34 cellular contexts compared by ENCODE assay signal in genomic region chr17:82800885-82801284, GRCh38. TPM values are rescaled to one million over a fixed set of nuclear protein-coding genes. Genes with fewer than 3 reads are reported as not detected.
"Had no signal": no experiment of that assay in that cellular context is flagged by ENCODE, and none has a peak within 500 bp of the region (broad histone marks: within the 10 kb centered on the region; RNA-seq: fewer than 3 reads in every experiment).

No MANE protein-coding gene starts in this region.

- DNase-seq: activated CD4-positive, alpha-beta memory T cell treated with anti-CD3 and anti-CD28 coated beads, Interleukin-2, amount 10 ng/mL, durations not matched to agents 7 days and 5 days; activated CD4-positive, alpha-beta T cell treated with anti-CD3 and anti-CD28 coated beads for 1 hour; activated CD4-positive, alpha-beta T cell treated with anti-CD3 and anti-CD28 coated beads for 48 hours; activated CD4-positive, CD25-positive, alpha-beta regulatory T cell; activated CD8-positive, alpha-beta memory T cell treated with anti-CD3 and anti-CD28 coated beads for 24 hours; activated CD8-positive, alpha-beta memory T cell treated with anti-CD3 and anti-CD28 coated beads, Interleukin-2, amount 10 ng/mL, durations not matched to agents 7 days and 5 days; activated CD8-positive, alpha-beta memory T cell treated with anti-CD3 and anti-CD28 coated beads, Interleukin-2, amount 50 U/mL, for 48 hours; activated effector memory CD4-positive, alpha-beta T cell treated with Interleukin-2 at 50 U/mL for 16 hours; activated naive CD4-positive, alpha-beta T cell treated with anti-CD3 and anti-CD28 coated beads, Interleukin-2, amount 10 ng/mL, durations not matched to agents 7 days and 5 days; activated T-cell treated with anti-CD3 and anti-CD28 coated beads, Interleukin-2, amount 50 U/mL, for 48 hours; anterior cingulate cortex; caudate nucleus; NCI-H1092 treated with DMSO at 0.1 percent for 48 hours; NCI-H1417; NCI-H146; NCI-H187; NCI-H2029 treated with DMSO at 0.1 percent for 48 hours; NCI-H2107; NCI-H2171; NCI-H510A; NCI-H526; NCI-H748 treated with DMSO at 0.1 percent for 48 hours; NK-92 treated with Interleukin-12 subunit alpha and Interleukin-12 subunit beta, amount 100 ng/mL, for 24 hours; PC-9; SHP77; SJCRH30; T1000; WERI-Rb-1 had no signal

- ATAC-seq: activated CD8-positive, alpha-beta memory T cell treated with anti-CD3 and anti-CD28 coated beads, Interleukin-2, amount 10 ng/mL, durations not matched to agents 7 days and 5 days; K562 had no signal

- H3K4me3 Mint-ChIP-seq: activated CD4-positive, alpha-beta memory T cell treated with anti-CD3 and anti-CD28 coated beads, Interleukin-2, amount 10 ng/mL, durations not matched to agents 7 days and 5 days; activated CD8-positive, alpha-beta memory T cell treated with anti-CD3 and anti-CD28 coated beads, Interleukin-2, amount 10 ng/mL, durations not matched to agents 7 days and 5 days; activated naive CD4-positive, alpha-beta T cell treated with anti-CD3 and anti-CD28 coated beads, Interleukin-2, amount 10 ng/mL, durations not matched to agents 7 days and 5 days; brain had no signal

- H3K27ac Mint-ChIP-seq: activated CD4-positive, alpha-beta memory T cell treated with anti-CD3 and anti-CD28 coated beads, Interleukin-2, amount 10 ng/mL, durations not matched to agents 7 days and 5 days; activated CD8-positive, alpha-beta memory T cell treated with anti-CD3 and anti-CD28 coated beads, Interleukin-2, amount 10 ng/mL, durations not matched to agents 7 days and 5 days had no signal

- H3K27ac ChIP-seq: PC-9, SJCRH30, SK-N-MC, WERI-Rb-1 had no signal

- H3K4me1 Mint-ChIP-seq: activated CD8-positive, alpha-beta memory T cell treated with anti-CD3 and anti-CD28 coated beads, Interleukin-2, amount 10 ng/mL, durations not matched to agents 7 days and 5 days; activated naive CD4-positive, alpha-beta T cell treated with anti-CD3 and anti-CD28 coated beads, Interleukin-2, amount 10 ng/mL, durations not matched to agents 7 days and 5 days had no signal

- H3K27me3 Mint-ChIP-seq: activated CD4-positive, alpha-beta memory T cell treated with anti-CD3 and anti-CD28 coated beads, Interleukin-2, amount 10 ng/mL, durations not matched to agents 7 days and 5 days; activated CD8-positive, alpha-beta memory T cell treated with anti-CD3 and anti-CD28 coated beads, Interleukin-2, amount 10 ng/mL, durations not matched to agents 7 days and 5 days; activated naive CD4-positive, alpha-beta T cell treated with anti-CD3 and anti-CD28 coated beads, Interleukin-2, amount 10 ng/mL, durations not matched to agents 7 days and 5 days had no signal

RNA-seq across cellular contexts. Expression of gene ZNF750, which starts 38.9 kb away (rescaled TPM):
- total RNA-seq: activated CD4-positive, alpha-beta memory T cell treated with anti-CD3 and anti-CD28 coated beads, Interleukin-2, amount 10 ng/mL, durations not matched to agents 7 days and 5 days; activated CD8-positive, alpha-beta memory T cell treated with anti-CD3 and anti-CD28 coated beads, Interleukin-2, amount 10 ng/mL, durations not matched to agents 7 days and 5 days; K562; M059J; SJCRH30; T-helper 1 cell treated with Interleukin-12 subunit alpha and Interleukin-12 subunit beta and Interleukin-4 antibody, amounts not matched to agents 30 ng/mL and 1 ng/mL, for 36 hours; T-helper 2 cell treated with Interferon-gamma antibody and Interleukin-4, amounts not matched to agents 100 ng/mL and 5 ng/mL, for 36 hours had no signal
